ENCODE assay signal across 19 cellular contexts in the genomic region with DNA sequence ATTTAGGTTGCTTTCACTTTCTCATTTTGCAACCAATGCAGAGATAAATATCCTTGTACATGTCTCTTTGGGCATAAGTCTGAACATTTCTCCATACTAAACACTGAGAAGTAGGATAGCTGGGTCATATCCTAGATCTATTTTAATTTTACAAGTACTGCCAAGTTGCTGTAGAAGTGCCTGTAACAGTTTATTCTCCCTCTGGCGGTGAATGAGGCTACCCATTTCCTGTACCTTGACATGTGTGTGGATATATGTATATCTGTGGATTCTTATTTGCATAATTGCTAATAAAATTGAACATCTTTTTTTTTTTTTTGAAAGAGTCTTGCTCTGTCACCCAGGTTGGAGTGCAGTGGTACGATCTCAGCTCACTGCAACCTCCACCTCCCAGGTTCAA. TPM values are rescaled to one million over a fixed set of nuclear protein-coding genes. Genes with fewer than 3 reads are reported as not detected.
DNase-seq lines count a peak whose midpoint lies in the region; ATAC-seq and TF ChIP-seq lines count a peak whose summit lies in the region.
"Had no signal": no experiment of that assay in that cellular context is flagged by ENCODE, and none has a peak within 500 bp of the region (broad histone marks: within the 10 kb centered on the region; RNA-seq: fewer than 3 reads in every experiment).

No MANE protein-coding gene starts in this region.

- no peak overlapping the region for H3K27ac Mint-ChIP-seq in activated CD4-positive, alpha-beta T cell treated with anti-CD3 and anti-CD28 coated beads, Interleukin-2, amount 10 ng/mL, durations not matched to agents 7 days and 5 days
- H3K27ac Mint-ChIP-seq in HFFc6 = no peak overlapping the region
- H3K27ac Mint-ChIP-seq: activated CD4-positive, alpha-beta memory T cell treated with anti-CD3 and anti-CD28 coated beads for 36 hours; activated naive CD8-positive, alpha-beta T cell; CD8-positive, alpha-beta T cell; stimulated activated memory B cell treated with anti-CD40 and anti-IgM and Interleukin-4, amounts not matched to agents 10 μg/mL and 1 μg/mL and 100 μg/mL, for 72 hours had no signal

- peaks cover 5% of the 10 kb centered on the region for H3K4me1 Mint-ChIP-seq in activated CD4-positive, alpha-beta T cell treated with anti-CD3 and anti-CD28 coated beads, Interleukin-2, amount 10 ng/mL, durations not matched to agents 7 days and 5 days
- H3K4me1 Mint-ChIP-seq in HFFc6 (ENCODE audit: low read depth) = peaks cover 25% of the 10 kb centered on the region
- H3K4me1 Mint-ChIP-seq: stimulated activated memory B cell treated with anti-CD40 and anti-IgM and Interleukin-4, amounts not matched to agents 10 μg/mL and 1 μg/mL and 100 μg/mL, for 72 hours had no signal

- TF ChIP-seq CTCF in HFFc6 (IDR thresholded peaks at IDR 0.05) = peak; percentile 18; the same call in 1 of the 2 replicates
- TF ChIP-seq CTCF in cardiac fibroblast (IDR thresholded peaks at IDR 0.05; ENCODE audit: low read depth, low read length) = peak; percentile 29
- peak; percentile 53 for TF ChIP-seq CTCF in psoas muscle (IDR thresholded peaks at IDR 0.05)

- no peaks in the 10 kb centered on the region for H3K36me3 Mint-ChIP-seq in activated CD4-positive, alpha-beta T cell treated with anti-CD3 and anti-CD28 coated beads, Interleukin-2, amount 10 ng/mL, durations not matched to agents 7 days and 5 days (ENCODE audit: low read depth)
- no peaks in the 10 kb centered on the region for H3K36me3 Mint-ChIP-seq in HFFc6 (ENCODE audit: low read depth)
- H3K36me3 Mint-ChIP-seq: CD8-positive, alpha-beta T cell had no signal

- no peak overlapping the region for H3K4me3 ChIP-seq in cardiac fibroblast (replicated peaks in 1 of 2; ENCODE audit: low read depth in 2 of 2, low read length in 2 of 2)
- peak overlapping the region; percentile 35 for H3K4me3 ChIP-seq in psoas muscle
- H3K4me3 ChIP-seq: mucosa of descending colon, upper lobe of left lung had no signal

- ATAC-seq in psoas muscle (peak in 1 of 4 donors; percentile 21), HG02763 (IDR thresholded peaks at IDR 0.05; ENCODE audit: unreplicated experiment) (no peak), HG03108 (IDR thresholded peaks at IDR 0.05; ENCODE audit: unreplicated experiment) (no peak), HG03025 (IDR thresholded peaks at IDR 0.05; ENCODE audit: low FRiP score, unreplicated experiment) (no peak)
- ATAC-seq: activated T-cell treated with anti-CD3 and anti-CD28 coated beads, Interleukin-2, amount 50 U/mL, for 4 hours; CD8-positive, alpha-beta T cell; mucosa of descending colon; stimulated activated memory B cell treated with anti-CD40 and anti-IgM and Interleukin-4, amounts not matched to agents 10 μg/mL and 1 μg/mL and 100 μg/mL, for 72 hours had no signal

- H3K27me3 Mint-ChIP-seq in activated CD4-positive, alpha-beta T cell treated with anti-CD3 and anti-CD28 coated beads, Interleukin-2, amount 10 ng/mL, durations not matched to agents 7 days and 5 days = peaks cover 2% of the 10 kb centered on the region
- peaks cover 7% of the 10 kb centered on the region for H3K27me3 Mint-ChIP-seq in HFFc6 (ENCODE audit: insufficient read depth)
- H3K27me3 Mint-ChIP-seq: activated CD4-positive, alpha-beta memory T cell treated with anti-CD3 and anti-CD28 coated beads for 36 hours had no signal

- POLR2A ChIA-PET in activated CD4-positive, alpha-beta T cell treated with anti-CD3 and anti-CD28 coated beads, Interleukin-2, amount 10 ng/mL, durations not matched to agents 7 days and 5 days (lab: Charles Lee) = no interaction called here

- peak overlapping the region; percentile 93 for H3K27ac ChIP-seq in psoas muscle
- H3K27ac ChIP-seq: brain microvascular endothelial cell, upper lobe of left lung had no signal

- H3K4me1 ChIP-seq in psoas muscle = peaks cover 43% of the 10 kb centered on the region

- no peaks in the 10 kb centered on the region for H3K9me3 ChIP-seq in psoas muscle

- no peaks in the 10 kb centered on the region for H3K36me3 ChIP-seq in psoas muscle (ENCODE audit: insufficient read depth in 1 of 2, low read depth in 1 of 2)
- H3K36me3 ChIP-seq: brain microvascular endothelial cell, upper lobe of left lung had no signal

- peak; percentile 17 for DNase-seq in activated CD4-positive, alpha-beta T cell treated with anti-CD3 and anti-CD28 coated beads, Interleukin-2, amount 10 ng/mL, durations not matched to agents 7 days and 5 days
- DNase-seq in activated CD4-positive, alpha-beta T cell treated with anti-CD3 and anti-CD28 coated beads, Interleukin-2, amount 50 U/mL, for 48 hours = no peak
- DNase-seq in HFFc6 = no peak
- DNase-seq in cardiac fibroblast (ENCODE audit: low read depth in 2 of 2) = peak; percentile 41 to 63
- no peak for DNase-seq in psoas muscle
- DNase-seq: activated CD4-positive, alpha-beta memory T cell treated with anti-CD3 and anti-CD28 coated beads for 36 hours; activated T-cell treated with anti-CD3 and anti-CD28 coated beads, Interleukin-2, amount 50 U/mL, for 4 hours; brain microvascular endothelial cell; MM.1S; mucosa of descending colon; NCI-H2029 treated with DMSO at 0.1 percent for 48 hours; NCI-H524 treated with DMSO at 0.1 percent for 48 hours; upper lobe of left lung had no signal

- H3K27me3 ChIP-seq in psoas muscle (ENCODE audit: insufficient read depth in 3 of 3, low read length in 2 of 3) = no peaks in the 10 kb centered on the region
- H3K27me3 ChIP-seq: brain microvascular endothelial cell, upper lobe of left lung had no signal

- CTCF ChIA-PET in activated CD4-positive, alpha-beta T cell treated with anti-CD3 and anti-CD28 coated beads, Interleukin-2, amount 10 ng/mL, durations not matched to agents 7 days and 5 days (lab: Charles Lee) = no interaction called here

- H3K4me3 Mint-ChIP-seq in activated CD4-positive, alpha-beta T cell treated with anti-CD3 and anti-CD28 coated beads, Interleukin-2, amount 10 ng/mL, durations not matched to agents 7 days and 5 days = no peak overlapping the region
- no peak overlapping the region for H3K4me3 Mint-ChIP-seq in HFFc6
- H3K4me3 Mint-ChIP-seq: activated CD4-positive, alpha-beta memory T cell treated with anti-CD3 and anti-CD28 coated beads for 36 hours; activated naive CD8-positive, alpha-beta T cell; activated T-cell treated with anti-CD3 and anti-CD28 coated beads, Interleukin-2, amount 50 U/mL, for 4 hours; CD8-positive, alpha-beta T cell; stimulated activated memory B cell treated with anti-CD40 and anti-IgM and Interleukin-4, amounts not matched to agents 10 μg/mL and 1 μg/mL and 100 μg/mL, for 72 hours had no signal

- intact Hi-C loops in psoas muscle (cut with DNase I) = loop anchor here in 1 of 2 donors (10.0 kb wide), 1 partner anchor 112 kb away; the partner anchor contains the start of gene PM20D2

- peaks cover 1% of the 10 kb centered on the region for H3K9me3 Mint-ChIP-seq in activated CD4-positive, alpha-beta T cell treated with anti-CD3 and anti-CD28 coated beads, Interleukin-2, amount 10 ng/mL, durations not matched to agents 7 days and 5 days
- H3K9me3 Mint-ChIP-seq in HFFc6 = peaks cover 9% of the 10 kb centered on the region

- WGBS in psoas muscle, 3 donors = 58 to 66% (median 59%) methylated on average over 2 of the region's 2 CpGs

RNA-seq across cellular contexts. Expression of gene PNRC1, which starts 48.0 kb away (rescaled TPM):
- 100 to 1,000 TPM in 1 of 2 experiments, 10 to 100 TPM in 1; 95.0 to 111 TPM for total RNA-seq in activated CD4-positive, alpha-beta T cell treated with anti-CD3 and anti-CD28 coated beads, Interleukin-2, amount 10 ng/mL, durations not matched to agents 7 days and 5 days
- total RNA-seq in HFFc6 (2021; fragmentation: NEBNext Ultra II Directional; extraction: Animal tissue kit (Norgen Biotek cat#: 25700)) = 10 to 100 TPM; 42.2 to 63.2 (median 52.8) TPM
- 100 to 1,000 TPM; 236 to 552 (median 436) TPM for total RNA-seq in psoas muscle
- polyA plus RNA-seq in psoas muscle = 100 to 1,000 TPM in 2 of 3 donors, 10 to 100 TPM in 1; 74.3 to 285 (median 156) TPM

Comparison
In these comparisons a context has a peak if more than half of its experiments do, and no peak if none do; other contexts are left out.
1. DNase-seq: peak in activated CD4-positive, alpha-beta T cell treated with anti-CD3 and anti-CD28 coated beads, Interleukin-2, amount 10 ng/mL, durations not matched to agents 7 days and 5 days (single experiment) and cardiac fibroblast (2 of 2); none in activated CD4-positive, alpha-beta T cell treated with anti-CD3 and anti-CD28 coated beads, Interleukin-2, amount 50 U/mL, for 48 hours (0 of 2), HFFc6 (single experiment) and psoas muscle (0 of 2).
2. Peak in every context shown above with its lines, with median percentiles within 50 percentile points of each other: CTCF ChIP-seq.